9 cellular contexts compared by ENCODE assay signal in genomic region chr21:34367320-34367935, GRCh38. TPM values are rescaled to one million over a fixed set of nuclear protein-coding genes. Genes with fewer than 3 reads are reported as not detected.
DNase-seq lines count a peak whose midpoint lies in the region; ATAC-seq lines count a peak whose summit lies in the region.
"Had no signal": no experiment of that assay in that cellular context is flagged by ENCODE, and none has a peak within 500 bp of the region (broad histone marks: within the 10 kb centered on the region; RNA-seq: fewer than 3 reads in every experiment).

No MANE protein-coding gene starts in this region.

- H3K4me1 ChIP-seq in CD4-positive, CD25-positive, alpha-beta regulatory T cell (ENCODE audit: control insufficient read depth, insufficient read depth, low read length, poor library complexity, severe bottlenecking): no peaks in the 10 kb centered on the region

- peak in 2 of 3 donors; percentile 25 to 70 for DNase-seq in CD4-positive, CD25-positive, alpha-beta regulatory T cell
- peak; percentile 84 for DNase-seq in H4 (ENCODE audit: low spot score)
- peak; percentile 80 for DNase-seq in NCI-H345 (lab: John Stamatoyannopoulos, UW)
- DNase-seq in activated CD4-positive, alpha-beta T cell treated with anti-CD3 and anti-CD28 coated beads, Interleukin-2, amount 50 U/mL, for 4 hours: peak; percentile 28 to 40
- peak; percentile 83 for DNase-seq in fibroblast of gingiva (ENCODE audit: low read depth)
- peak; percentile 52 for DNase-seq in non-pigmented ciliary epithelial cell (ENCODE audit: low read depth)

- H3K4me3 Mint-ChIP-seq in CD4-positive, CD25-positive, alpha-beta regulatory T cell: peak overlapping the region in 1 of 4 donors; percentile 6

- no peaks in the 10 kb centered on the region for H3K9me3 Mint-ChIP-seq in CD4-positive, CD25-positive, alpha-beta regulatory T cell

- H3K36me3 ChIP-seq in CD4-positive, CD25-positive, alpha-beta regulatory T cell (ENCODE audit: control insufficient read depth, insufficient read depth, low read length): no peaks in the 10 kb centered on the region

- H3K27ac ChIP-seq in CD4-positive, CD25-positive, alpha-beta regulatory T cell (ENCODE audit: insufficient read depth, low read length, poor library complexity, severe bottlenecking): no peak overlapping the region
- H3K27ac ChIP-seq: skin epidermis had no signal

- H3K4me3 ChIP-seq in CD4-positive, CD25-positive, alpha-beta regulatory T cell (ENCODE audit: low read depth, low read length): no peak overlapping the region
- H3K4me3 ChIP-seq: skin epidermis had no signal

- peaks cover 18% of the 10 kb centered on the region for H3K27me3 Mint-ChIP-seq in CD4-positive, CD25-positive, alpha-beta regulatory T cell

- H3K4me1 Mint-ChIP-seq in CD4-positive, CD25-positive, alpha-beta regulatory T cell: peaks cover 0 to 5% (median 0%) of the 10 kb centered on the region in 4 donors

- no peaks in the 10 kb centered on the region for H3K9me3 ChIP-seq in CD4-positive, CD25-positive, alpha-beta regulatory T cell (ENCODE audit: control insufficient read depth in 2 of 2, low read length in 2 of 2)

- peaks cover 6% of the 10 kb centered on the region for H3K27me3 ChIP-seq in CD4-positive, CD25-positive, alpha-beta regulatory T cell (ENCODE audit: control insufficient read depth, insufficient read depth, low read length)

- no peak overlapping the region for H3K27ac Mint-ChIP-seq in CD4-positive, CD25-positive, alpha-beta regulatory T cell

- peak; percentile 81 to 84 for ATAC-seq in CD4-positive, CD25-positive, alpha-beta regulatory T cell (ENCODE audit: low read depth in 2 of 2)
- ATAC-seq in HG03571 (IDR thresholded peaks at IDR 0.05; ENCODE audit: unreplicated experiment) (no peak), GM18502 (IDR thresholded peaks at IDR 0.05; ENCODE audit: poor library complexity, unreplicated experiment) (no peak)

- no peaks in the 10 kb centered on the region for H3K36me3 Mint-ChIP-seq in CD4-positive, CD25-positive, alpha-beta regulatory T cell

RNA-seq across cellular contexts. Expression of gene KCNE2, which starts 3.6 kb away (rescaled TPM):
- not detected for total RNA-seq in CD4-positive, CD25-positive, alpha-beta regulatory T cell
- under 1 TPM in 2 of 4 donors, not detected in 2; 0.31 to 0.44 TPM for polyA plus RNA-seq in CD4-positive, CD25-positive, alpha-beta regulatory T cell
- not detected in 2 replicates for total RNA-seq in H4 (2014; rRNA removed; shearing (Covaris generic))

RNA-seq across cellular contexts. Expression of gene SMIM11, which starts 7.9 kb away (rescaled TPM):
- 5.6 TPM for total RNA-seq in CD4-positive, CD25-positive, alpha-beta regulatory T cell
- polyA plus RNA-seq in CD4-positive, CD25-positive, alpha-beta regulatory T cell: 10 to 100 TPM in 2 of 4 donors, 1 to 10 TPM in 2; 7.4 to 34.3 (median 18.9) TPM
- 25.5 and 33.3 TPM in 2 replicates for total RNA-seq in H4 (2014; rRNA removed; shearing (Covaris generic))

RNA-seq across cellular contexts. Expression of gene SMIM34, which starts 56.3 kb away (rescaled TPM):
- total RNA-seq in CD4-positive, CD25-positive, alpha-beta regulatory T cell: not detected
- not detected for polyA plus RNA-seq in CD4-positive, CD25-positive, alpha-beta regulatory T cell
- 0.31 TPM in 1 of 2 replicates, not detected in the other for total RNA-seq in H4 (2014; rRNA removed; shearing (Covaris generic))

Comparison
In these comparisons a context has a peak if more than half of its experiments do, and no peak if none do; other contexts are left out.
1. ATAC-seq: peak in CD4-positive, CD25-positive, alpha-beta regulatory T cell (2 of 2); none in HG03571 (single experiment) and GM18502 (single experiment).
2. DNase-seq: peak in every context shown above with its lines; median percentile 84 in H4; 83 in fibroblast of gingiva; 80 in NCI-H345; 52 in non-pigmented ciliary epithelial cell; 48 in CD4-positive, CD25-positive, alpha-beta regulatory T cell; 34 in activated CD4-positive, alpha-beta T cell treated with anti-CD3 and anti-CD28 coated beads, Interleukin-2, amount 50 U/mL, for 4 hours.